ENCODE assay signal across 9 cellular contexts in genomic region chr2:43135583-43135982, GRCh38.
A peak's percentile ranks its signal among the peaks of the same experiment; 100 is the strongest.
DNase-seq lines count a peak whose midpoint lies in the region; ATAC-seq and TF ChIP-seq lines count a peak whose summit lies in the region.
"Had no signal": no experiment of that assay in that cellular context is flagged by ENCODE, and none has a peak within 500 bp of the region (broad histone marks: within the 10 kb centered on the region; RNA-seq: fewer than 3 reads in every experiment).

No MANE protein-coding gene starts in this region.

- in situ Hi-C loops in GM13977 (cut with MboI; ENCODE audit: low pct_unique_long_range_greater_than_20kb, low sequenced_read_pairs, unreplicated experiment) = loop anchor here (5.0 kb wide), 1 partner anchor 92 kb away; the partner anchor contains the start of gene ZFP36L2

- intact Hi-C loops in heart right ventricle (cut with DNase I) (loop anchor here in 4 of 10 donors (10.0 kb wide), 2 partner anchors 111 to 349 kb away; no protein-coding TSS in a partner anchor), Right ventricle myocardium inferior (cut with DNase I) (no loop called here), upper lobe of right lung (cut with DNase I) (loop anchor here (10.0 kb wide), 1 partner anchor 89 kb away; the partner anchor contains the start of gene ZFP36L2)

- H3K4me3 ChIP-seq in heart right ventricle (no peak overlapping the region), upper lobe of right lung (no peak overlapping the region)

- H3K27ac ChIP-seq in heart right ventricle (peak overlapping the region in 7 of 10 donors; percentile 52 to 89 (median 58)), upper lobe of right lung (peak overlapping the region; percentile 78)

- ATAC-seq in heart right ventricle (peak in 4 of 8 donors; percentile 29 to 45 (median 40)), Right ventricle myocardium inferior (no peak), memory B cell (ENCODE audit: low read depth) (no peak), upper lobe of right lung (no peak)
- no peak for ATAC-seq in activated naive CD4-positive, alpha-beta T cell treated with anti-CD3 and anti-CD28 coated beads, Interleukin-2, amount 50 U/mL, for 72 hours

- H3K9me3 Mint-ChIP-seq in activated naive CD4-positive, alpha-beta T cell treated with anti-CD3 and anti-CD28 coated beads, Interleukin-2, amount 50 U/mL, for 72 hours = peaks cover 0 to 4% of the 10 kb centered on the region in 2 donors
- no peaks in the 10 kb centered on the region for H3K9me3 Mint-ChIP-seq in memory B cell

- H3K9me3 ChIP-seq in heart right ventricle (no peaks in the 10 kb centered on the region), upper lobe of right lung (no peaks in the 10 kb centered on the region)

- H3K27me3 ChIP-seq in heart right ventricle = no peaks in the 10 kb centered on the region
- no peaks in the 10 kb centered on the region for H3K27me3 ChIP-seq in upper lobe of right lung

- no peaks in the 10 kb centered on the region for H3K27me3 Mint-ChIP-seq in memory B cell

- TF ChIP-seq CTCF in heart right ventricle (IDR thresholded peaks at IDR 0.05) = no peak
- no peak for TF ChIP-seq CTCF in upper lobe of right lung (IDR thresholded peaks at IDR 0.05)
- no peak for TF ChIP-seq CTCF in GM13977 (IDR thresholded peaks at IDR 0.05; ENCODE audit: extremely low read depth, insufficient read depth, missing control alignments)

- peak overlapping the region; percentile 22 for H3K4me3 Mint-ChIP-seq in memory B cell

- peaks cover 21 to 97% (median 62%) of the 10 kb centered on the region in 9 donors for H3K4me1 ChIP-seq in heart right ventricle
- peaks cover 76% of the 10 kb centered on the region for H3K4me1 ChIP-seq in upper lobe of right lung

- H3K36me3 Mint-ChIP-seq in activated naive CD4-positive, alpha-beta T cell treated with anti-CD3 and anti-CD28 coated beads, Interleukin-2, amount 50 U/mL, for 72 hours = peaks cover 0 to 23% of the 10 kb centered on the region in 2 donors
- no peaks in the 10 kb centered on the region for H3K36me3 Mint-ChIP-seq in memory B cell

- peaks cover 68% of the 10 kb centered on the region for H3K4me1 Mint-ChIP-seq in memory B cell

- DNase-seq in heart right ventricle = peak in 1 of 2 donors; percentile 52
- DNase-seq in Right ventricle myocardium inferior (ENCODE audit: missing footprints) = no peak
- no peak for DNase-seq in activated naive CD4-positive, alpha-beta T cell treated with anti-CD3 and anti-CD28 coated beads, Interleukin-2, amount 50 U/mL, for 72 hours (ENCODE audit: low spot score in 2 of 2)
- DNase-seq in memory B cell (ENCODE audit: low spot score in 2 of 2) = no peak
- peak; percentile 54 for DNase-seq in upper lobe of right lung
- no peak for DNase-seq in NCI-H1048 (lab: John Stamatoyannopoulos, UW)
- DNase-seq in GM13977 (ENCODE audit: low spot score) = no peak
- DNase-seq in effector CD8-positive, alpha-beta T cell (lab: John Stamatoyannopoulos, UW) = no peak
- DNase-seq: cortex of kidney had no signal

- 67 to 72% methylated on average over 6 of the region's 6 CpGs for WGBS in heart right ventricle, 2 donors

- peak overlapping the region; percentile 60 to 86 for H3K27ac Mint-ChIP-seq in activated naive CD4-positive, alpha-beta T cell treated with anti-CD3 and anti-CD28 coated beads, Interleukin-2, amount 50 U/mL, for 72 hours
- H3K27ac Mint-ChIP-seq in memory B cell = peak overlapping the region; percentile 95

- no peaks in the 10 kb centered on the region for H3K36me3 ChIP-seq in heart right ventricle
- no peaks in the 10 kb centered on the region for H3K36me3 ChIP-seq in upper lobe of right lung
